In the genomic region with DNA sequence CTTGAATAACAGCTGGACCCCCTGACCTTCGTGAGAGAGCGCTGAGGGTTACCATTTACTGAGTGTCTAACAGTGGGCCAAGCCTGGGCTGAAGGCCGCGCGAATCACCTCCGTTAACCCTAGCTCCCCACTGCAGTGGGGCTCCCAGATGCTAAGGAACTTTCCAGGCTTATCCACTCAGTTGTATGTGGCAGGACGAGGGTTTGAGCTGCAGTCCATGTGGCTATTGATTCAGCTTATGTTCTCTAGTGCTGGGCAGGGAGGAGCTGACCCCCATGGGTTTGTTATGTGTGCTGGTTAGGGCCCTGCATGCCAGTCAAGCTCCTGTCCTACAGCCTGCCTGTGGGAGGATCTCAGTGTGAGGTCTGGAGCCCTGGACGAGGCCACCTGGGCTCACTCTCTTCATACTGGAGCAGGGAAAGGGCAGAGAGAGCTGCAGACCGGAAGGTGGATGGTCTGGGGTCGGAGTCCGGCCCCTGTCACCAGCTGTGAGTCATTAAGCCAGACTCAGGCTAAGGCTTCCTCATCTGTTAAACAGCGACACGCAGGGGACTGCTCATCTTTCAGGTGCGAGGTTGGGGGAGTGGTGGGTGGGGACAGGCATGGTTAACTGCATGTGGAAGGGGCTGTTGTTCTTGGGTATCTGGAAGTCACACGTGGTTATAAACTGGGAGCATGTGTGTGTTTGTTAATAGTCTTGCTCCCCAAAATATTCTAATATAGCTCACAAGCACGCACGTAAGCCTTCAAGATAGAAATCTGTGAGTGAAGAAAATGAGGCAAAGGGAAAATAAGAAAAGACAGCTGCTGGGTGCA, we compare ENCODE assay signal across 1 cellular context.
TF ChIP-seq lines count a peak whose summit lies in the region.

No MANE protein-coding gene starts in this region.

TF ChIP-seq in K562, 482 proteins besides CTCF, POLR2A, EP300 and RAD21:
- TF ChIP-seq GTF2A2 (tag; IDR thresholded peaks at IDR 0.05) (no peak), ZNF584 (CRISPR knock-in tag; IDR thresholded peaks at IDR 0.05; ENCODE audit: low read depth) (no peak), RAD51 (IDR thresholded peaks at IDR 0.05; ENCODE audit: borderline replicate concordance, low read depth) (no peak), ZNF551 (CRISPR knock-in tag; IDR thresholded peaks at IDR 0.05) (no peak), ZBTB7A (IDR thresholded peaks at IDR 0.05; ENCODE audit: borderline replicate concordance, control insufficient read depth, low read depth, low read length) (peak; percentile 69; the same call in 1 of the 2 replicates), ZNF184 (CRISPR knock-in tag; IDR thresholded peaks at IDR 0.05) (no peak), CHD4 (IDR thresholded peaks at IDR 0.05; ENCODE audit: insufficient read depth, insufficient replicate concordance, low read depth, low read length, poor library complexity, severe bottlenecking) (no peak), NR2F6 (CRISPR knock-in tag; IDR thresholded peaks at IDR 0.05) (no peak)
- TF ChIP-seq, protein P1, sequence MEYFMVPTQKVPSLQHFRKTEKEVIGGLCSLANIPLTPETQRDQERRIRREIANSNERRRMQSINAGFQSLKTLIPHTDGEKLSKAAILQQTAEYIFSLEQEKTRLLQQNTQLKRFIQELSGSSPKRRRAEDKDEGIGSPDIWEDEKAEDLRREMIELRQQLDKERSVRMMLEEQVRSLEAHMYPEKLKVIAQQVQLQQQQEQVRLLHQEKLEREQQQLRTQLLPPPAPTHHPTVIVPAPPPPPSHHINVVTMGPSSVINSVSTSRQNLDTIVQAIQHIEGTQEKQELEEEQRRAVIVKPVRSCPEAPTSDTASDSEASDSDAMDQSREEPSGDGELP (CRISPR knock-in tag; IDR thresholded peaks at IDR 0.05; ENCODE audit: borderline replicate concordance) = peak; percentile 39; the same call in 1 of the 2 replicates
- TF ChIP-seq, protein P2, sequence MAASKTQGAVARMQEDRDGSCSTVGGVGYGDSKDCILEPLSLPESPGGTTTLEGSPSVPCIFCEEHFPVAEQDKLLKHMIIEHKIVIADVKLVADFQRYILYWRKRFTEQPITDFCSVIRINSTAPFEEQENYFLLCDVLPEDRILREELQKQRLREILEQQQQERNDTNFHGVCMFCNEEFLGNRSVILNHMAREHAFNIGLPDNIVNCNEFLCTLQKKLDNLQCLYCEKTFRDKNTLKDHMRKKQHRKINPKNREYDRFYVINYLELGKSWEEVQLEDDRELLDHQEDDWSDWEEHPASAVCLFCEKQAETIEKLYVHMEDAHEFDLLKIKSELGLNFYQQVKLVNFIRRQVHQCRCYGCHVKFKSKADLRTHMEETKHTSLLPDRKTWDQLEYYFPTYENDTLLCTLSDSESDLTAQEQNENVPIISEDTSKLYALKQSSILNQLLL (CRISPR knock-in tag; IDR thresholded peaks at IDR 0.05; ENCODE audit: borderline replicate concordance) = no peak
